ENCODE assay signal across 4 cellular contexts in genomic region chr1:118440-118839, GRCh38. TPM values are rescaled to one million over a fixed set of nuclear protein-coding genes. Genes with fewer than 3 reads are reported as not detected.
"Had no signal": no experiment of that assay in that cellular context is flagged by ENCODE, and none has a peak within 500 bp of the region (broad histone marks: within the 10 kb centered on the region; RNA-seq: fewer than 3 reads in every experiment).

No MANE protein-coding gene starts in this region.

RNA-seq across cellular contexts. Expression of gene OR4F5, which starts 53.2 kb away (rescaled TPM):
- total RNA-seq: LHCN-M2, M059J, MCF 10A, NCI-H460 had no signal
